17 cellular contexts compared by ENCODE assay signal in genomic region chr4:137394000-137394399, GRCh38.
DNase-seq lines count a peak whose midpoint lies in the region; ATAC-seq and TF ChIP-seq lines count a peak whose summit lies in the region.
"Had no signal": no experiment of that assay in that cellular context is flagged by ENCODE, and none has a peak within 500 bp of the region (broad histone marks: within the 10 kb centered on the region; RNA-seq: fewer than 3 reads in every experiment).

No MANE protein-coding gene starts in this region.

- peaks cover 6% of the 10 kb centered on the region for H3F3A ChIP-seq in SK-N-SH (replicated peaks; ENCODE audit: insufficient read depth)

- H3K4me2 ChIP-seq in SK-N-SH: no peak overlapping the region; the same call in 1 of the 2 replicates
- H3K4me2 ChIP-seq: smooth muscle cell had no signal

- TF ChIP-seq CTCF in SK-N-SH (IDR thresholded peaks at IDR 0.05): no peak

- no peaks in the 10 kb centered on the region for H3K9me3 ChIP-seq in SK-N-SH

- POLR2A ChIA-PET in SK-N-SH (lab: Yijun Ruan, JAX): interaction anchor here (0.8 to 4.0 kb wide), 2 partner anchors 9 to 137 kb away, joined by 3 to 12 read pairs; partner anchors contain the start of gene PCDH18

- no peak overlapping the region for H3K4me3 Mint-ChIP-seq in natural killer cell treated with Interleukin-12 subunit alpha and Interleukin-12 subunit beta and Interleukin-15 and Interleukin-18, amount 100 ng/mL, for 72 hours
- H3K4me3 Mint-ChIP-seq in activated T-helper 17 cell treated with anti-CD3 and anti-CD28 coated beads, Interleukin-2, amount 50 U/mL, for 72 hours: no peak overlapping the region
- H3K4me3 Mint-ChIP-seq: activated CD4-positive, alpha-beta T cell treated with anti-CD3 and anti-CD28 coated beads, Interleukin-2, amount 10 ng/mL, durations not matched to agents 24 days and 14 days had no signal

- no peak overlapping the region for H3K27ac Mint-ChIP-seq in natural killer cell treated with Interleukin-12 subunit alpha and Interleukin-12 subunit beta and Interleukin-15 and Interleukin-18, amount 100 ng/mL, for 72 hours
- no peak overlapping the region for H3K27ac Mint-ChIP-seq in activated T-helper 17 cell treated with anti-CD3 and anti-CD28 coated beads, Interleukin-2, amount 50 U/mL, for 72 hours
- H3K27ac Mint-ChIP-seq: activated CD4-positive, alpha-beta T cell treated with anti-CD3 and anti-CD28 coated beads, Interleukin-2, amount 10 ng/mL, durations not matched to agents 24 days and 14 days; progenitor cell of endocrine pancreas had no signal

- H3K4me3 ChIP-seq in SK-N-SH (ENCODE audit: low read depth in 2 of 2, low read length in 1 of 2): no peak overlapping the region
- H3K4me3 ChIP-seq: smooth muscle cell had no signal

- H3K9me2 ChIP-seq in SK-N-SH: no peaks in the 10 kb centered on the region

- H3K79me2 ChIP-seq in SK-N-SH (ENCODE audit: insufficient read depth): no peaks in the 10 kb centered on the region

- H3K9me3 Mint-ChIP-seq in natural killer cell treated with Interleukin-12 subunit alpha and Interleukin-12 subunit beta and Interleukin-15 and Interleukin-18, amount 100 ng/mL, for 72 hours: peaks cover 8% of the 10 kb centered on the region
- no peaks in the 10 kb centered on the region for H3K9me3 Mint-ChIP-seq in activated T-helper 17 cell treated with anti-CD3 and anti-CD28 coated beads, Interleukin-2, amount 50 U/mL, for 72 hours
- H3K9me3 Mint-ChIP-seq: activated CD4-positive, alpha-beta T cell treated with anti-CD3 and anti-CD28 coated beads, Interleukin-2, amount 10 ng/mL, durations not matched to agents 24 days and 14 days had no signal

- CTCF ChIA-PET in SK-N-SH (lab: Yijun Ruan, JAX): interaction anchor here (0.6 to 2.0 kb wide), 6 partner anchors 14 to 270 kb away, joined by 3 to 6 read pairs (median 4); partner anchors contain the start of gene PCDH18

- 0 out of 2 replicates have a peak, but pooled peaks have one; percentile 14 for TF ChIP-seq RAD21 in SK-N-SH (IDR thresholded peaks at IDR 0.05; ENCODE audit: low read length)

- H3K36me3 Mint-ChIP-seq in natural killer cell treated with Interleukin-12 subunit alpha and Interleukin-12 subunit beta and Interleukin-15 and Interleukin-18, amount 100 ng/mL, for 72 hours: no peaks in the 10 kb centered on the region
- no peaks in the 10 kb centered on the region for H3K36me3 Mint-ChIP-seq in activated T-helper 17 cell treated with anti-CD3 and anti-CD28 coated beads, Interleukin-2, amount 50 U/mL, for 72 hours (ENCODE audit: low read depth)

- peaks cover 27 to 41% of the 10 kb centered on the region in 2 experiments; a peak in 3 of 4 replicates for H3K4me1 ChIP-seq in SK-N-SH (ENCODE audit: control insufficient read depth in 1 of 2, insufficient read depth in 2 of 2, low read depth in 1 of 2, low read length in 1 of 2)

- no peak overlapping the region for H3K9ac ChIP-seq in SK-N-SH

- ATAC-seq in natural killer cell treated with Interleukin-12 subunit alpha and Interleukin-12 subunit beta and Interleukin-15 and Interleukin-18, amount 100 ng/mL, for 72 hours: no peak
- ATAC-seq in activated T-helper 17 cell treated with anti-CD3 and anti-CD28 coated beads, Interleukin-2, amount 50 U/mL, for 72 hours (replicated peaks): no peak
- ATAC-seq: Panc1 had no signal

- H3K27me3 ChIP-seq in SK-N-SH (ENCODE audit: insufficient read depth): no peaks in the 10 kb centered on the region

- no peaks in the 10 kb centered on the region for H3K36me3 ChIP-seq in SK-N-SH (replicated peaks in 1 of 2; ENCODE audit: control insufficient read depth in 1 of 2, insufficient read depth in 2 of 2, low read length in 1 of 2)

- H3K4me1 Mint-ChIP-seq in natural killer cell treated with Interleukin-12 subunit alpha and Interleukin-12 subunit beta and Interleukin-15 and Interleukin-18, amount 100 ng/mL, for 72 hours (ENCODE audit: low read depth in 2 of 2): no peaks in the 10 kb centered on the region
- no peaks in the 10 kb centered on the region for H3K4me1 Mint-ChIP-seq in activated T-helper 17 cell treated with anti-CD3 and anti-CD28 coated beads, Interleukin-2, amount 50 U/mL, for 72 hours
- H3K4me1 Mint-ChIP-seq: activated CD4-positive, alpha-beta T cell treated with anti-CD3 and anti-CD28 coated beads, Interleukin-2, amount 10 ng/mL, durations not matched to agents 24 days and 14 days had no signal

- H3K27ac ChIP-seq in SK-N-SH (ENCODE audit: low read depth in 2 of 2, low read length in 1 of 2): peak overlapping the region; percentile 7 to 99; a peak in 3 of 4 replicates

- no peaks in the 10 kb centered on the region for H4K20me1 ChIP-seq in SK-N-SH (ENCODE audit: insufficient read depth)

- no peaks in the 10 kb centered on the region for H3K27me3 Mint-ChIP-seq in natural killer cell treated with Interleukin-12 subunit alpha and Interleukin-12 subunit beta and Interleukin-15 and Interleukin-18, amount 100 ng/mL, for 72 hours
- H3K27me3 Mint-ChIP-seq in activated T-helper 17 cell treated with anti-CD3 and anti-CD28 coated beads, Interleukin-2, amount 50 U/mL, for 72 hours: no peaks in the 10 kb centered on the region
- H3K27me3 Mint-ChIP-seq: activated CD4-positive, alpha-beta T cell treated with anti-CD3 and anti-CD28 coated beads, Interleukin-2, amount 10 ng/mL, durations not matched to agents 24 days and 14 days; progenitor cell of endocrine pancreas had no signal

- TF ChIP-seq EP300 in SK-N-SH (IDR thresholded peaks at IDR 0.05; ENCODE audit: borderline replicate concordance in 1 of 2, low read depth in 1 of 2, low read length in 1 of 2): peak; percentile 55 to 62; a peak in 2 of 4 replicates

- H2AFZ ChIP-seq in SK-N-SH (ENCODE audit: low read depth): no peak overlapping the region

- WGBS in SK-N-SH (ENCODE audit: low lambda C conversion rate): 48% methylated on average over 1 of the region's 1 CpG

- peak; percentile 50 for DNase-seq in COR-L47 (lab: John Stamatoyannopoulos, UW)
- DNase-seq in NCI-H1092 treated with DMSO at 0.1 percent for 48 hours (lab: John Stamatoyannopoulos, UW): peak; percentile 90
- no peak for DNase-seq in SK-N-SH
- DNase-seq in fibroblast of the conjunctiva (ENCODE audit: low read depth): peak; percentile 59
- DNase-seq in stimulated activated naive CD4-positive, alpha-beta T cell (lab: John Stamatoyannopoulos, UW): no peak
- no peak for DNase-seq in natural killer cell treated with Interleukin-12 subunit alpha and Interleukin-12 subunit beta and Interleukin-15 and Interleukin-18, amount 100 ng/mL, for 72 hours (ENCODE audit: low spot score)
- DNase-seq in activated T-cell treated with anti-CD3 and anti-CD28 coated beads, Interleukin-2, amount 50 U/mL, for 1 hour: no peak
- DNase-seq: activated CD4-positive, alpha-beta T cell treated with anti-CD3 and anti-CD28 coated beads, Interleukin-2, amount 10 ng/mL, durations not matched to agents 24 days and 14 days; activated CD8-positive, alpha-beta memory T cell treated with anti-CD3 and anti-CD28 coated beads, Interleukin-2, amount 50 U/mL, for 4 hours; aorta; NCI-H187; NCI-H774; stimulated activated CD4-positive, alpha-beta T cell treated with anti-CD3 and anti-CD28 coated beads, Interleukin-4, amount 100 ng/mL, for 4 hours had no signal

TF ChIP-seq in SK-N-SH, 30 proteins besides CTCF, POLR2A, EP300 and RAD21 (continues in another document):
- TF ChIP-seq REST (IDR thresholded peaks at IDR 0.05; ENCODE audit: low read depth, low read length) (no peak), MEF2A (IDR thresholded peaks at IDR 0.05; ENCODE audit: borderline replicate concordance, low read depth) (no peak), FOXM1 (IDR thresholded peaks at IDR 0.05; ENCODE audit: low read depth) (no peak), USF2 (IDR thresholded peaks at IDR 0.05; ENCODE audit: borderline replicate concordance, low read depth, low read length) (no peak), RCOR1 (IDR thresholded peaks at IDR 0.05; ENCODE audit: low read length) (peak; percentile 36; the same call in 1 of the 2 replicates), SIN3A (IDR thresholded peaks at IDR 0.05; ENCODE audit: borderline replicate concordance, low read depth, low read length) (no peak), ELF1 (IDR thresholded peaks at IDR 0.05) (no peak), TCF12 (IDR thresholded peaks at IDR 0.05) (peak; percentile 96)

Comparison
In these comparisons a context has a peak if more than half of its experiments do, and no peak if none do; other contexts are left out.
1. DNase-seq: peak in COR-L47 (single experiment), NCI-H1092 treated with DMSO at 0.1 percent for 48 hours (single experiment) and fibroblast of the conjunctiva (single experiment); none in SK-N-SH (single experiment), stimulated activated naive CD4-positive, alpha-beta T cell (0 of 6), natural killer cell treated with Interleukin-12 subunit alpha and Interleukin-12 subunit beta and Interleukin-15 and Interleukin-18, amount 100 ng/mL, for 72 hours (single experiment) and activated T-cell treated with anti-CD3 and anti-CD28 coated beads, Interleukin-2, amount 50 U/mL, for 1 hour (single experiment).